Comparison of ENCODE assay signal across 28 cellular contexts in the genomic region with DNA sequence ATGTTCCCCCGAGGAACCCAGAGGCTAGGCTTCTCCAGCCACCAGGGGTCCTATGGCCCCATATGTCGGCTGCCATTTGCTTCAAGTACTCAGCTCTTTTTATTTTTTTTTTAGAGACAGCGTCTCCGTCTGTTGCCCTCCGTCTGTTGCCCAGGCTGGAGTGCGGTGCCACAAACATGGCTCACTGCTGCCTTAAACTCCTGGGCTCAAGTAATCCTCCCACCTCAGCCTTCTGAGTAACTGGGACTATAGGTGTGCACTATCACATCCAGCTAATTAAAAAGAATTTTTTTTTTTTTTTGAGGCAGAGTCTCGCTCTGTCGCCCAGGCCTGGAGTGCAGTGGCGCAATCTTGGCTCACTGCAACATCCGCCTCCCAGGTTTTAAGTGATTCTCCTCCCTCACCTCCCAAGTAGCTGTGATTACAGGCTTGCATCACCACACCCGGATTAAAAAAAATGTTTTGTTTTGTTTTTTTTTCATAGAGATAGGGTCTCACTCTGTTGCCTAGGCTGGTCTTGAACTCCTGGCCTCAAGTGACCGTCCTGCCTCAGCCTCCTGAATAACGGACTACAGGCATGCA. TPM values are rescaled to one million over a fixed set of nuclear protein-coding genes. Genes with fewer than 3 reads are reported as not detected.
DNase-seq lines count a peak whose midpoint lies in the region; ATAC-seq and TF ChIP-seq lines count a peak whose summit lies in the region.
"Had no signal": no experiment of that assay in that cellular context is flagged by ENCODE, and none has a peak within 500 bp of the region (broad histone marks: within the 10 kb centered on the region; RNA-seq: fewer than 3 reads in every experiment).

No MANE protein-coding gene starts in this region.

- H3K27me3 ChIP-seq in BE2C (no peaks in the 10 kb centered on the region), GM23338 (ENCODE audit: insufficient read depth) (no peaks in the 10 kb centered on the region)
- H3K27me3 ChIP-seq: ascending aorta, dorsolateral prefrontal cortex, tibial nerve had no signal

- H3K4me3 ChIP-seq in BE2C (ENCODE audit: low read depth, low read length), result no peak overlapping the region
- H3K4me3 ChIP-seq in GM23338, result no peak overlapping the region
- H3K4me3 ChIP-seq: A549, ascending aorta, dorsolateral prefrontal cortex, skin epidermis, tibial nerve had no signal

- TF ChIP-seq CTCF in BE2C (IDR thresholded peaks at IDR 0.05; ENCODE audit: low read depth, low read length) (peak; percentile 15; the same call in 1 of the 2 replicates), GM23338 (conservative IDR thresholded peaks at IDR 0.05; ENCODE audit: low read depth in 2 of 2) (0 out of 4 replicates have a peak, but pooled peaks of 1 of the 2 experiments have one; percentile 15)

- H3K79me2 ChIP-seq in GM23338 (replicated peaks; ENCODE audit: insufficient read depth), result no peaks in the 10 kb centered on the region

- H3K9me3 Mint-ChIP-seq in GM23338, result no peaks in the 10 kb centered on the region
- H3K9me3 Mint-ChIP-seq: activated naive CD8-positive, alpha-beta T cell treated with anti-CD3 and anti-CD28 coated beads for 36 hours; activated T-helper 2 cell treated with anti-CD3 and anti-CD28 coated beads, Interferon-gamma antibody, Interleukin-2, Interleukin-4, amounts not matched to agents 10 μg/mL and 5 μg/mL and 100 μg/mL, durations not matched to agents 14 hours and 24 hours and 36 hours; CD8-positive, alpha-beta T cell had no signal

- no peak overlapping the region for H3K4me3 Mint-ChIP-seq in GM23338
- H3K4me3 Mint-ChIP-seq: activated naive CD8-positive, alpha-beta T cell treated with anti-CD3 and anti-CD28 coated beads for 36 hours; CD8-positive, alpha-beta T cell had no signal

- peaks cover 3% of the 10 kb centered on the region for H3K27me3 Mint-ChIP-seq in GM23338 (ENCODE audit: insufficient read depth, low read depth, poor library complexity)
- H3K27me3 Mint-ChIP-seq: activated naive CD8-positive, alpha-beta T cell treated with anti-CD3 and anti-CD28 coated beads for 36 hours had no signal

- no peaks in the 10 kb centered on the region for H3K36me3 Mint-ChIP-seq in GM23338 (ENCODE audit: low read depth)
- H3K36me3 Mint-ChIP-seq: activated naive CD8-positive, alpha-beta T cell treated with anti-CD3 and anti-CD28 coated beads for 36 hours; CD8-positive, alpha-beta T cell had no signal

- H3F3A ChIP-seq in GM23338 (replicated peaks; ENCODE audit: low read depth), result no peaks in the 10 kb centered on the region

- no peak overlapping the region for H3K4me2 ChIP-seq in GM23338
- H3K4me2 ChIP-seq: A549 had no signal

- no peak overlapping the region for H2AFZ ChIP-seq in GM23338

- H3K27ac Mint-ChIP-seq in GM23338, result no peak overlapping the region
- H3K27ac Mint-ChIP-seq: activated naive CD8-positive, alpha-beta T cell treated with anti-CD3 and anti-CD28 coated beads for 36 hours; activated T-helper 2 cell treated with anti-CD3 and anti-CD28 coated beads, Interferon-gamma antibody, Interleukin-2, Interleukin-4, amounts not matched to agents 10 μg/mL and 5 μg/mL and 100 μg/mL, durations not matched to agents 14 hours and 24 hours and 36 hours; CD8-positive, alpha-beta T cell had no signal

- H3K36me3 ChIP-seq in BE2C, result no peaks in the 10 kb centered on the region
- H3K36me3 ChIP-seq in GM23338 (ENCODE audit: insufficient read depth), result no peaks in the 10 kb centered on the region

- H3K9me3 ChIP-seq in BE2C, result no peaks in the 10 kb centered on the region
- H3K9me3 ChIP-seq: A549, ascending aorta, tibial nerve had no signal

- H4K20me1 ChIP-seq in GM23338 (replicated peaks; ENCODE audit: insufficient read depth), result no peaks in the 10 kb centered on the region

- H3K4me1 Mint-ChIP-seq in GM23338, result no peaks in the 10 kb centered on the region
- H3K4me1 Mint-ChIP-seq: activated naive CD8-positive, alpha-beta T cell treated with anti-CD3 and anti-CD28 coated beads for 36 hours had no signal

- ATAC-seq in GM23338 (peak; percentile 38), HG03520 (IDR thresholded peaks at IDR 0.05; ENCODE audit: unreplicated experiment) (no peak)
- ATAC-seq: CD8-positive, alpha-beta T cell; HCT116 had no signal

- no peak for DNase-seq in BE2C
- no peak for DNase-seq in GM23338 (ENCODE audit: low spot score)
- peak; percentile 88 for DNase-seq in NCI-H82 (lab: John Stamatoyannopoulos, UW)
- peak; percentile 75 for DNase-seq in cerebellum (ENCODE audit: low spot score)
- no peak for DNase-seq in activated T-cell treated with anti-CD3 and anti-CD28 coated beads, Interleukin-2, amount 50 U/mL, for 48 hours
- DNase-seq in stimulated activated CD4-positive, alpha-beta T cell treated with anti-CD3 and anti-CD28 coated beads, Interleukin-4, amount 100 ng/mL, for 1 hour, result no peak
- no peak for DNase-seq in activated CD4-positive, CD25-positive, alpha-beta regulatory T cell treated with anti-CD3 and anti-CD28 coated beads, Interleukin-2, amount 50 U/mL, for 72 hours
- DNase-seq: activated CD4-positive, alpha-beta T cell treated with anti-CD3 and anti-CD28 coated beads, Interleukin-2, amount 50 U/mL, for 4 hours; activated naive CD8-positive, alpha-beta T cell treated with anti-CD3 and anti-CD28 coated beads for 36 hours; CD8-positive, alpha-beta T cell; central memory CD4-positive, alpha-beta T cell; Karpas-422; NCI-H1436; NCI-H2107; NCI-H510A; occipital lobe; SIG-M5; stimulated activated CD4-positive, alpha-beta T cell treated with anti-CD3 and anti-CD28 coated beads, Interleukin-1b, Interleukin-23, amount 100 ng/mL, for 48 hours; SW 1271; T-helper 9 cell had no signal

- no peaks in the 10 kb centered on the region for H3K4me1 ChIP-seq in BE2C
- H3K4me1 ChIP-seq in GM23338 (ENCODE audit: insufficient read depth), result 0 out of 2 replicates have a peak, but pooled peaks cover 6% of the 10 kb centered on the region
- H3K4me1 ChIP-seq: A549, ascending aorta, tibial nerve had no signal

- H3K9me2 ChIP-seq in GM23338 (ENCODE audit: insufficient read depth), result no peaks in the 10 kb centered on the region

- 0 out of 2 replicates have a peak overlapping the region, but pooled peaks have one; percentile 19 for H3K27ac ChIP-seq in GM23338 (ENCODE audit: low read depth)
- H3K27ac ChIP-seq: A549, ascending aorta, skin epidermis, tibial nerve had no signal

TF ChIP-seq in GM23338, 12 proteins besides CTCF, POLR2A, EP300 and RAD21 (continues in another document):
- TF ChIP-seq ZNF114 (CRISPR knock-in tag; IDR thresholded peaks at IDR 0.05), result no peak
- no peak for TF ChIP-seq JUNB (IDR thresholded peaks at IDR 0.05; ENCODE audit: unreplicated experiment)
- TF ChIP-seq, protein P1, sequence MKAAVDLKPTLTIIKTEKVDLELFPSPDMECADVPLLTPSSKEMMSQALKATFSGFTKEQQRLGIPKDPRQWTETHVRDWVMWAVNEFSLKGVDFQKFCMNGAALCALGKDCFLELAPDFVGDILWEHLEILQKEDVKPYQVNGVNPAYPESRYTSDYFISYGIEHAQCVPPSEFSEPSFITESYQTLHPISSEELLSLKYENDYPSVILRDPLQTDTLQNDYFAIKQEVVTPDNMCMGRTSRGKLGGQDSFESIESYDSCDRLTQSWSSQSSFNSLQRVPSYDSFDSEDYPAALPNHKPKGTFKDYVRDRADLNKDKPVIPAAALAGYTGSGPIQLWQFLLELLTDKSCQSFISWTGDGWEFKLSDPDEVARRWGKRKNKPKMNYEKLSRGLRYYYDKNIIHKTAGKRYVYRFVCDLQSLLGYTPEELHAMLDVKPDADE (IDR thresholded peaks at IDR 0.05), result no peak
- no peak for TF ChIP-seq NANOG (IDR thresholded peaks at IDR 0.05; ENCODE audit: borderline replicate concordance)

RNA-seq across cellular contexts. Expression of a gene that starts 8.9 kb away (rescaled TPM):
- polyA plus RNA-seq in BE2C (2012; ENCODE audit: insufficient read depth, insufficient read length, low read depth), result 7.8 TPM
- total RNA-seq in GM23338 (2014; rRNA removed; shearing (Covaris generic)), result 5.6 and 7.9 TPM in 2 replicates
- 2.7 TPM in 2 replicates for polyA plus RNA-seq in GM23338 (2016; fragmentation: Nextera tagmentation; extraction: Ambion mirVana)
- total RNA-seq in cerebellum, result 11.5 TPM

RNA-seq across cellular contexts. Expression of a gene that starts 26.2 kb away (rescaled TPM):
- 20.6 TPM for polyA plus RNA-seq in BE2C (2012; ENCODE audit: insufficient read depth, insufficient read length, low read depth)
- total RNA-seq in GM23338 (2014; rRNA removed; shearing (Covaris generic)), result 23.5 and 26.9 TPM in 2 replicates
- 13.2 and 17.5 TPM in 2 replicates for polyA plus RNA-seq in GM23338 (2016; fragmentation: Nextera tagmentation; extraction: Ambion mirVana)
- total RNA-seq in cerebellum, result 29.1 TPM

RNA-seq across cellular contexts. Expression of a gene that starts 58.4 kb away (rescaled TPM):
- polyA plus RNA-seq in BE2C (2012; ENCODE audit: insufficient read depth, insufficient read length, low read depth), result 115 TPM
- total RNA-seq in GM23338 (2014; rRNA removed; shearing (Covaris generic)), result 45.3 and 47.8 TPM in 2 replicates
- 27.9 and 28.6 TPM in 2 replicates for polyA plus RNA-seq in GM23338 (2016; fragmentation: Nextera tagmentation; extraction: Ambion mirVana)
- total RNA-seq in cerebellum, result 13.3 TPM

Comparison
In these comparisons a context has a peak if more than half of its experiments do, and no peak if none do; other contexts are left out.
1. DNase-seq: peak in NCI-H82 (single experiment) and cerebellum (single experiment); none in BE2C (single experiment), GM23338 (single experiment), activated T-cell treated with anti-CD3 and anti-CD28 coated beads, Interleukin-2, amount 50 U/mL, for 48 hours (0 of 2), stimulated activated CD4-positive, alpha-beta T cell treated with anti-CD3 and anti-CD28 coated beads, Interleukin-4, amount 100 ng/mL, for 1 hour (single experiment) and activated CD4-positive, CD25-positive, alpha-beta regulatory T cell treated with anti-CD3 and anti-CD28 coated beads, Interleukin-2, amount 50 U/mL, for 72 hours (single experiment).